In genomic region chr9:94645901-94646300, GRCh38 we compare ENCODE assay signal across 24 cellular contexts. TPM values are rescaled to one million over a fixed set of nuclear protein-coding genes. Genes with fewer than 3 reads are reported as not detected.
"Had no signal": no experiment of that assay in that cellular context is flagged by ENCODE, and none has a peak within 500 bp of the region (broad histone marks: within the 10 kb centered on the region; RNA-seq: fewer than 3 reads in every experiment).

No MANE protein-coding gene starts in this region.

- H3K4me3 ChIP-seq: body of pancreas, colonic mucosa, right atrium auricular region, skin epidermis had no signal

- ATAC-seq: activated CD8-positive, alpha-beta T cell treated with anti-CD3 and anti-CD28 coated beads for 36 hours; activated T-helper 17 cell treated with anti-CD3 and anti-CD28 coated beads, Interleukin-2, amount 50 U/mL, for 72 hours; body of pancreas; natural killer cell; stimulated activated naive CD8-positive, alpha-beta T cell treated with anti-CD3 and anti-CD28 coated beads, Interleukin-15, amount 100 ng/mL, for 72 hours had no signal

- H3K9me3 ChIP-seq: body of pancreas, colonic mucosa, right atrium auricular region had no signal

- H3K36me3 ChIP-seq: colonic mucosa, right atrium auricular region had no signal

- H3K27me3 ChIP-seq: body of pancreas, colonic mucosa, right atrium auricular region had no signal

- H3K27ac ChIP-seq: body of pancreas, colonic mucosa, epithelial cell of prostate, right atrium auricular region, skin epidermis had no signal

- DNase-seq: activated CD4-positive, alpha-beta T cell treated with anti-CD3 and anti-CD28 coated beads for 48 hours; activated CD4-positive, CD25-positive, alpha-beta regulatory T cell; activated CD8-positive, alpha-beta T cell treated with anti-CD3 and anti-CD28 coated beads for 36 hours; activated naive CD4-positive, alpha-beta T cell treated with Interleukin-2 at 50 U/mL for 16 hours; activated T-cell treated with anti-CD3 and anti-CD28 coated beads, Interleukin-2, amount 50 U/mL, for 1 hour; body of pancreas; caudate nucleus; colonic mucosa; endodermal cell; foreskin fibroblast; mesendoderm; natural killer cell; occipital lobe; stimulated activated CD4-positive, alpha-beta T cell treated with anti-CD3 and anti-CD28 coated beads, Interleukin-15, amount 100 ng/mL, for 24 hours; stimulated activated CD4-positive, alpha-beta T cell treated with anti-CD3 and anti-CD28 coated beads, Interleukin-2, amount 100 ng/mL, for 48 hours; stimulated activated naive CD8-positive, alpha-beta T cell treated with anti-CD3 and anti-CD28 coated beads, Interleukin-15, amount 100 ng/mL, for 72 hours had no signal

- H3K4me1 ChIP-seq: body of pancreas, colonic mucosa had no signal

RNA-seq across cellular contexts. Expression of gene FBP1, which starts 6.6 kb away (rescaled TPM):
- total RNA-seq: occipital lobe, temporal lobe had no signal

RNA-seq across cellular contexts. Expression of gene FBP2, which starts 52.3 kb away (rescaled TPM):
- total RNA-seq: activated CD8-positive, alpha-beta T cell treated with anti-CD3 and anti-CD28 coated beads for 36 hours; activated T-helper 17 cell treated with anti-CD3 and anti-CD28 coated beads, Interleukin-2, amount 50 U/mL, for 72 hours; colonic mucosa; endodermal cell; glomerular endothelial cell; mucosa of gallbladder; natural killer cell; occipital lobe; posterior vena cava; right atrium auricular region; temporal lobe had no signal
